1 cellular context compared by ENCODE assay signal in the genomic region with DNA sequence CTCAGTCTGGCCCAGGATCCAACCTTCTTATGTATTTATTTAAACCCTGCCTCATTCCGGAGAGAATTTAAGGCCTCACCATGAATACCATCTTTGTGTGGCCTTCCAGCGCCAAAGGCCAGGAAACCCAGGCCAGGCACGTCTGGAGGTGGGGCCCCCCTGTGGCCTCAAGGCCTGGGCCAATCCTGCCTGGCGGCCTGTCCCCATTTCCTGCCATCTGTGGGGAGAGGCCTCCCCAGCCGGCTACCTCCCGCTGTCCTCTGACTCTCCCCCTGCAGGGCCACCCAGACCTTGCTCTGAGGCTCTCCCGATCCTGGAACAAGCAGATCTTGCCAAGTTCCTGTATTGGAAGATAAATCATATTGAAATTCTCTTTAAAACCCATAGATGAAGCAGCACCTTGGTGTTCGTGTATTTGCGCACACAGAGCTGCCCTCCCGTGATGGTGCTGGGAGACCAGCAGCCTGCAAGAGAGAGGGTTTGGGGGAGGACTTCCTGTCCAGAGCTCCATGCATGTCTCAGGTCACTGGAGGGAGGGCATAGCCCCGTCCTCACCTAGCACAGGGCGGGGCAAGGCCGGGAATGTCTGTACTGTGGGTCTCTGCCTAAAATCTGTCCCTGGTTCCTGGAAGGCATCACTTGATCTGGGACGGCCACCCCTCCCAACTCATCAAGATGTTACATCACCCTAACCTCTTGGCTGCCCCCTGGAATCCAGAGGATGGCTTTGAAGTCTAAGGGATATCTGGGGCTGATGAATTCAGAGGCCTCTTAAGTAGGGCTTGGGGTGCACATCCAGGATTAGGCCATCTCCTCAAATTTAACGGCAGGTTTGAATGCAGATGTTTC.
A peak's percentile ranks its signal among the peaks of the same experiment; 100 is the strongest.
TF ChIP-seq lines count a peak whose summit lies in the region.

No MANE protein-coding gene starts in this region.

TF ChIP-seq in K562, 482 proteins besides CTCF, POLR2A, EP300 and RAD21:
- TF ChIP-seq SRSF9 (IDR thresholded peaks at IDR 0.05; ENCODE audit: borderline replicate concordance, low read depth, low read length) = no peak
- TF ChIP-seq CEBPB (tag; IDR thresholded peaks at IDR 0.05) = peak; percentile 41; the same call in 1 of the 2 replicates
- TF ChIP-seq CBFA2T3 (IDR thresholded peaks at IDR 0.05) = 0 out of 2 replicates have a peak, but pooled peaks have one; percentile 2
- TF ChIP-seq, protein P1, sequence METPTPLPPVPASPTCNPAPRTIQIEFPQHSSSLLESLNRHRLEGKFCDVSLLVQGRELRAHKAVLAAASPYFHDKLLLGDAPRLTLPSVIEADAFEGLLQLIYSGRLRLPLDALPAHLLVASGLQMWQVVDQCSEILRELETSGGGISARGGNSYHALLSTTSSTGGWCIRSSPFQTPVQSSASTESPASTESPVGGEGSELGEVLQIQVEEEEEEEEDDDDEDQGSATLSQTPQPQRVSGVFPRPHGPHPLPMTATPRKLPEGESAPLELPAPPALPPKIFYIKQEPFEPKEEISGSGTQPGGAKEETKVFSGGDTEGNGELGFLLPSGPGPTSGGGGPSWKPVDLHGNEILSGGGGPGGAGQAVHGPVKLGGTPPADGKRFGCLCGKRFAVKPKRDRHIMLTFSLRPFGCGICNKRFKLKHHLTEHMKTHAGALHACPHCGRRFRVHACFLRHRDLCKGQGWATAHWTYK (CRISPR knock-in tag; IDR thresholded peaks at IDR 0.05) = peak; percentile 73
- 0 out of 2 replicates have a peak, but pooled peaks have one; percentile 26 for TF ChIP-seq MTA1 (IDR thresholded peaks at IDR 0.05; ENCODE audit: borderline replicate concordance)
- peak; percentile 66; the same call in 1 of the 2 replicates for TF ChIP-seq CEBPG (CRISPR knock-in tag; IDR thresholded peaks at IDR 0.05)
- TF ChIP-seq CEBPG (tag; conservative IDR thresholded peaks at IDR 0.05 in 1 of 2, IDR thresholded peaks at IDR 0.05 in 1 of 2) = peak; percentile 26 to 71; a peak in 3 of 4 replicates
- TF ChIP-seq ZNF584 (CRISPR knock-in tag; IDR thresholded peaks at IDR 0.05; ENCODE audit: low read depth) = 0 out of 2 replicates have a peak, but pooled peaks have one; percentile 48
- TF ChIP-seq, protein P2, sequence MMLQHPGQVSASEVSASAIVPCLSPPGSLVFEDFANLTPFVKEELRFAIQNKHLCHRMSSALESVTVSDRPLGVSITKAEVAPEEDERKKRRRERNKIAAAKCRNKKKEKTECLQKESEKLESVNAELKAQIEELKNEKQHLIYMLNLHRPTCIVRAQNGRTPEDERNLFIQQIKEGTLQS (IDR thresholded peaks at IDR 0.05) = peak; percentile 84
- TF ChIP-seq, protein P2 (CRISPR knock-in tag; conservative IDR thresholded peaks at IDR 0.05) = no peak
- TF ChIP-seq CXXC5 (CRISPR knock-in tag; IDR thresholded peaks at IDR 0.05) = peak; percentile 24; the same call in 1 of the 2 replicates
- no peak for TF ChIP-seq ZNF644 (tag; IDR thresholded peaks at IDR 0.05; ENCODE audit: low read depth)
- TF ChIP-seq, protein P3, sequence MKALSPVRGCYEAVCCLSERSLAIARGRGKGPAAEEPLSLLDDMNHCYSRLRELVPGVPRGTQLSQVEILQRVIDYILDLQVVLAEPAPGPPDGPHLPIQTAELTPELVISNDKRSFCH (CRISPR knock-in tag; IDR thresholded peaks at IDR 0.05) = no peak
- TF ChIP-seq, protein P3 (tag; IDR thresholded peaks at IDR 0.05) = 0 out of 2 replicates have a peak, but pooled peaks have one; percentile 47
- TF ChIP-seq, protein P4, sequence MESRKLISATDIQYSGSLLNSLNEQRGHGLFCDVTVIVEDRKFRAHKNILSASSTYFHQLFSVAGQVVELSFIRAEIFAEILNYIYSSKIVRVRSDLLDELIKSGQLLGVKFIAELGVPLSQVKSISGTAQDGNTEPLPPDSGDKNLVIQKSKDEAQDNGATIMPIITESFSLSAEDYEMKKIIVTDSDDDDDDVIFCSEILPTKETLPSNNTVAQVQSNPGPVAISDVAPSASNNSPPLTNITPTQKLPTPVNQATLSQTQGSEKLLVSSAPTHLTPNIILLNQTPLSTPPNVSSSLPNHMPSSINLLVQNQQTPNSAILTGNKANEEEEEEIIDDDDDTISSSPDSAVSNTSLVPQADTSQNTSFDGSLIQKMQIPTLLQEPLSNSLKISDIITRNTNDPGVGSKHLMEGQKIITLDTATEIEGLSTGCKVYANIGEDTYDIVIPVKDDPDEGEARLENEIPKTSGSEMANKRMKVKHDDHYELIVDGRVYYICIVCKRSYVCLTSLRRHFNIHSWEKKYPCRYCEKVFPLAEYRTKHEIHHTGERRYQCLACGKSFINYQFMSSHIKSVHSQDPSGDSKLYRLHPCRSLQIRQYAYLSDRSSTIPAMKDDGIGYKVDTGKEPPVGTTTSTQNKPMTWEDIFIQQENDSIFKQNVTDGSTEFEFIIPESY (CRISPR knock-in tag; IDR thresholded peaks at IDR 0.05) = peak; percentile 91
- TF ChIP-seq RBM17 (IDR thresholded peaks at IDR 0.05; ENCODE audit: borderline replicate concordance, low read depth, low read length) = no peak
- no peak for TF ChIP-seq ZZZ3 (IDR thresholded peaks at IDR 0.05)
- TF ChIP-seq, protein P5, sequence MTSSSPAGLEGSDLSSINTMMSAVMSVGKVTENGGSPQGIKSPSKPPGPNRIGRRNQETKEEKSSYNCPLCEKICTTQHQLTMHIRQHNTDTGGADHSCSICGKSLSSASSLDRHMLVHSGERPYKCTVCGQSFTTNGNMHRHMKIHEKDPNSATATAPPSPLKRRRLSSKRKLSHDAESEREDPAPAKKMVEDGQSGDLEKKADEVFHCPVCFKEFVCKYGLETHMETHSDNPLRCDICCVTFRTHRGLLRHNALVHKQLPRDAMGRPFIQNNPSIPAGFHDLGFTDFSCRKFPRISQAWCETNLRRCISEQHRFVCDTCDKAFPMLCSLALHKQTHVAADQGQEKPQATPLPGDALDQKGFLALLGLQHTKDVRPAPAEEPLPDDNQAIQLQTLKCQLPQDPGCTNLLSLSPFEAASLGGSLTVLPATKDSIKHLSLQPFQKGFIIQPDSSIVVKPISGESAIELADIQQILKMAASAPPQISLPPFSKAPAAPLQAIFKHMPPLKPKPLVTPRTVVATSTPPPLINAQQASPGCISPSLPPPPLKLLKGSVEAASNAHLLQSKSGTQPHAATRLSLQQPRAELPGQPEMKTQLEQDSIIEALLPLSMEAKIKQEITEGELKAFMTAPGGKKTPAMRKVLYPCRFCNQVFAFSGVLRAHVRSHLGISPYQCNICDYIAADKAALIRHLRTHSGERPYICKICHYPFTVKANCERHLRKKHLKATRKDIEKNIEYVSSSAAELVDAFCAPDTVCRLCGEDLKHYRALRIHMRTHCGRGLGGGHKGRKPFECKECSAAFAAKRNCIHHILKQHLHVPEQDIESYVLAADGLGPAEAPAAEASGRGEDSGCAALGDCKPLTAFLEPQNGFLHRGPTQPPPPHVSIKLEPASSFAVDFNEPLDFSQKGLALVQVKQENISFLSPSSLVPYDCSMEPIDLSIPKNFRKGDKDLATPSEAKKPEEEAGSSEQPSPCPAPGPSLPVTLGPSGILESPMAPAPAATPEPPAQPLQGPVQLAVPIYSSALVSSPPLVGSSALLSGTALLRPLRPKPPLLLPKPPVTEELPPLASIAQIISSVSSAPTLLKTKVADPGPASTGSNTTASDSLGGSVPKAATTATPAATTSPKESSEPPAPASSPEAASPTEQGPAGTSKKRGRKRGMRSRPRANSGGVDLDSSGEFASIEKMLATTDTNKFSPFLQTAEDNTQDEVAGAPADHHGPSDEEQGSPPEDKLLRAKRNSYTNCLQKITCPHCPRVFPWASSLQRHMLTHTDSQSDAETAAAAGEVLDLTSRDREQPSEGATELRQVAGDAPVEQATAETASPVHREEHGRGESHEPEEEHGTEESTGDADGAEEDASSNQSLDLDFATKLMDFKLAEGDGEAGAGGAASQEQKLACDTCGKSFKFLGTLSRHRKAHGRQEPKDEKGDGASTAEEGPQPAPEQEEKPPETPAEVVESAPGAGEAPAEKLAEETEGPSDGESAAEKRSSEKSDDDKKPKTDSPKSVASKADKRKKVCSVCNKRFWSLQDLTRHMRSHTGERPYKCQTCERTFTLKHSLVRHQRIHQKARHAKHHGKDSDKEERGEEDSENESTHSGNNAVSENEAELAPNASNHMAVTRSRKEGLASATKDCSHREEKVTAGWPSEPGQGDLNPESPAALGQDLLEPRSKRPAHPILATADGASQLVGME (CRISPR knock-in tag; IDR thresholded peaks at IDR 0.05) = no peak
- no peak for TF ChIP-seq NR2C2 (CRISPR knock-in tag; IDR thresholded peaks at IDR 0.05)
- TF ChIP-seq NR2C2 (tag; IDR thresholded peaks at IDR 0.05) = 0 out of 2 replicates have a peak, but pooled peaks have one; percentile 14
- 0 out of 2 replicates have a peak, but pooled peaks have one; percentile 35 for TF ChIP-seq ZNF311 (CRISPR knock-in tag; IDR thresholded peaks at IDR 0.05)
- TF ChIP-seq CTBP1 (IDR thresholded peaks at IDR 0.05; ENCODE audit: borderline replicate concordance) = peak; percentile 55; the same call in 1 of the 2 replicates
- no peak for TF ChIP-seq FOS (IDR thresholded peaks at IDR 0.05; ENCODE audit: extremely low read depth, insufficient read length)
- TF ChIP-seq, protein P6, sequence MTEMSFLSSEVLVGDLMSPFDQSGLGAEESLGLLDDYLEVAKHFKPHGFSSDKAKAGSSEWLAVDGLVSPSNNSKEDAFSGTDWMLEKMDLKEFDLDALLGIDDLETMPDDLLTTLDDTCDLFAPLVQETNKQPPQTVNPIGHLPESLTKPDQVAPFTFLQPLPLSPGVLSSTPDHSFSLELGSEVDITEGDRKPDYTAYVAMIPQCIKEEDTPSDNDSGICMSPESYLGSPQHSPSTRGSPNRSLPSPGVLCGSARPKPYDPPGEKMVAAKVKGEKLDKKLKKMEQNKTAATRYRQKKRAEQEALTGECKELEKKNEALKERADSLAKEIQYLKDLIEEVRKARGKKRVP (CRISPR knock-in tag; IDR thresholded peaks at IDR 0.05) = peak; percentile 65
- TF ChIP-seq ASH1L (IDR thresholded peaks at IDR 0.05; ENCODE audit: borderline replicate concordance, low read depth, partially characterized antibody) = no peak
- TF ChIP-seq PTTG1 (tag; IDR thresholded peaks at IDR 0.05; ENCODE audit: low read depth) = no peak
- 0 out of 4 replicates have a peak, but pooled peaks of 1 of the 2 experiments have one; percentile 37 for TF ChIP-seq TEAD1 (CRISPR knock-in tag; IDR thresholded peaks at IDR 0.05)
- TF ChIP-seq JUND (IDR thresholded peaks at IDR 0.05; ENCODE audit: borderline replicate concordance, low read depth, low read length) = peak; percentile 32; the same call in 1 of the 2 replicates
- peak; percentile 37; the same call in 1 of the 3 replicates for TF ChIP-seq JUND (tag; IDR thresholded peaks at IDR 0.05; ENCODE audit: borderline replicate concordance, low read depth, low read length)
- peak; percentile 36; the same call in 1 of the 2 replicates for TF ChIP-seq ATF7 (IDR thresholded peaks at IDR 0.05)
- peak; percentile 26 for TF ChIP-seq ZFX (CRISPR knock-in tag; IDR thresholded peaks at IDR 0.05)
- TF ChIP-seq, protein P7, sequence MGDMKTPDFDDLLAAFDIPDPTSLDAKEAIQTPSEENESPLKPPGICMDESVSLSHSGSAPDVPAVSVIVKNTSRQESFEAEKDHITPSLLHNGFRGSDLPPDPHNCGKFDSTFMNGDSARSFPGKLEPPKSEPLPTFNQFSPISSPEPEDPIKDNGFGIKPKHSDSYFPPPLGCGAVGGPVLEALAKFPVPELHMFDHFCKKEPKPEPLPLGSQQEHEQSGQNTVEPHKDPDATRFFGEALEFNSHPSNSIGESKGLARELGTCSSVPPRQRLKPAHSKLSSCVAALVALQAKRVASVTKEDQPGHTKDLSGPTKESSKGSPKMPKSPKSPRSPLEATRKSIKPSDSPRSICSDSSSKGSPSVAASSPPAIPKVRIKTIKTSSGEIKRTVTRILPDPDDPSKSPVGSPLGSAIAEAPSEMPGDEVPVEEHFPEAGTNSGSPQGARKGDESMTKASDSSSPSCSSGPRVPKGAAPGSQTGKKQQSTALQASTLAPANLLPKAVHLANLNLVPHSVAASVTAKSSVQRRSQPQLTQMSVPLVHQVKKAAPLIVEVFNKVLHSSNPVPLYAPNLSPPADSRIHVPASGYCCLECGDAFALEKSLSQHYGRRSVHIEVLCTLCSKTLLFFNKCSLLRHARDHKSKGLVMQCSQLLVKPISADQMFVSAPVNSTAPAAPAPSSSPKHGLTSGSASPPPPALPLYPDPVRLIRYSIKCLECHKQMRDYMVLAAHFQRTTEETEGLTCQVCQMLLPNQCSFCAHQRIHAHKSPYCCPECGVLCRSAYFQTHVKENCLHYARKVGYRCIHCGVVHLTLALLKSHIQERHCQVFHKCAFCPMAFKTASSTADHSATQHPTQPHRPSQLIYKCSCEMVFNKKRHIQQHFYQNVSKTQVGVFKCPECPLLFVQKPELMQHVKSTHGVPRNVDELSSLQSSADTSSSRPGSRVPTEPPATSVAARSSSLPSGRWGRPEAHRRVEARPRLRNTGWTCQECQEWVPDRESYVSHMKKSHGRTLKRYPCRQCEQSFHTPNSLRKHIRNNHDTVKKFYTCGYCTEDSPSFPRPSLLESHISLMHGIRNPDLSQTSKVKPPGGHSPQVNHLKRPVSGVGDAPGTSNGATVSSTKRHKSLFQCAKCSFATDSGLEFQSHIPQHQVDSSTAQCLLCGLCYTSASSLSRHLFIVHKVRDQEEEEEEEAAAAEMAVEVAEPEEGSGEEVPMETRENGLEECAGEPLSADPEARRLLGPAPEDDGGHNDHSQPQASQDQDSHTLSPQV (IDR thresholded peaks at IDR 0.05) = 0 out of 2 replicates have a peak, but pooled peaks have one; percentile 69
- TF ChIP-seq SMAD4 (CRISPR knock-in tag; conservative IDR thresholded peaks at IDR 0.05) = peak; percentile 62
- TF ChIP-seq RBFOX2 (IDR thresholded peaks at IDR 0.05; ENCODE audit: low read depth, low read length) = peak; percentile 34; the same call in 1 of the 2 replicates
- TF ChIP-seq L3MBTL2 (IDR thresholded peaks at IDR 0.05) = 0 out of 2 replicates have a peak, but pooled peaks have one; percentile 13
- 0 out of 4 replicates have a peak, but pooled peaks of 1 of the 2 experiments have one; percentile 42 for TF ChIP-seq MAZ (CRISPR knock-in tag; conservative IDR thresholded peaks at IDR 0.05 in 1 of 2, IDR thresholded peaks at IDR 0.05 in 1 of 2)
- 0 out of 2 replicates have a peak, but pooled peaks have one; percentile 15 for TF ChIP-seq DMBX1 (CRISPR knock-in tag; IDR thresholded peaks at IDR 0.05; ENCODE audit: borderline replicate concordance)
